Comparison of ENCODE assay signal across 11 cellular contexts in genomic region chr3:28835751-28836150, GRCh38.
DNase-seq lines count a peak whose midpoint lies in the region; ATAC-seq and TF ChIP-seq lines count a peak whose summit lies in the region.
"Had no signal": no experiment of that assay in that cellular context is flagged by ENCODE, and none has a peak within 500 bp of the region (broad histone marks: within the 10 kb centered on the region; RNA-seq: fewer than 3 reads in every experiment).

No MANE protein-coding gene starts in this region.

- no peak overlapping the region for H3K27ac ChIP-seq in breast epithelium
- H3K27ac ChIP-seq: BLaER1 treated with 17β-estradiol and CSF1 and Interleukin-3, amounts not matched to agents 10 nM and 100 nM had no signal

- H3K4me1 Mint-ChIP-seq in T-helper 2 cell treated with Interferon-gamma antibody and Interleukin-4, amounts not matched to agents 5 μg/mL and 100 μg/mL, for 36 hours (ENCODE audit: low read depth): peaks cover 8% of the 10 kb centered on the region

- DNase-seq in Ammon's horn (ENCODE audit: low spot score): peak; percentile 21
- DNase-seq in LHCN-M2 (ENCODE audit: low read depth): peak; percentile 32
- peak; percentile 42 to 53 for DNase-seq in breast epithelium (ENCODE audit: low spot score in 2 of 2)
- peak; percentile 44 for DNase-seq in midbrain (lab: John Stamatoyannopoulos, UW)
- no peak for DNase-seq in erythroblast (lab: John Stamatoyannopoulos, UW)
- DNase-seq in T-helper 2 cell treated with Interferon-gamma antibody and Interleukin-4, amounts not matched to agents 5 μg/mL and 100 μg/mL, for 36 hours (ENCODE audit: low spot score): no peak
- DNase-seq: H7, SHP77 treated with DMSO at 0.1 percent for 48 hours had no signal

- H3K27ac Mint-ChIP-seq in T-helper 2 cell treated with Interferon-gamma antibody and Interleukin-4, amounts not matched to agents 5 μg/mL and 100 μg/mL, for 36 hours: no peak overlapping the region

- ATAC-seq in GM21717 (IDR thresholded peaks at IDR 0.05; ENCODE audit: unreplicated experiment) (no peak), GM21447 (IDR thresholded peaks at IDR 0.05; ENCODE audit: unreplicated experiment) (no peak)

- intact Hi-C loops in breast epithelium (cut with DNase I; ENCODE audit: low total_unique reads): no loop called here

- H3K36me3 Mint-ChIP-seq in T-helper 2 cell treated with Interferon-gamma antibody and Interleukin-4, amounts not matched to agents 5 μg/mL and 100 μg/mL, for 36 hours (ENCODE audit: low read depth): no peaks in the 10 kb centered on the region

- H3K4me1 ChIP-seq in breast epithelium: no peaks in the 10 kb centered on the region
- H3K4me1 ChIP-seq: BLaER1 treated with 17β-estradiol and CSF1 and Interleukin-3, amounts not matched to agents 10 nM and 100 nM had no signal

- no peak for TF ChIP-seq CTCF in breast epithelium (IDR thresholded peaks at IDR 0.05)

- H3K36me3 ChIP-seq in breast epithelium: no peaks in the 10 kb centered on the region
- H3K36me3 ChIP-seq: BLaER1 treated with 17β-estradiol and CSF1 and Interleukin-3, amounts not matched to agents 10 nM and 100 nM had no signal

- peaks cover 8% of the 10 kb centered on the region for H3K9me3 Mint-ChIP-seq in T-helper 2 cell treated with Interferon-gamma antibody and Interleukin-4, amounts not matched to agents 5 μg/mL and 100 μg/mL, for 36 hours

- TF ChIP-seq POLR2A in breast epithelium (IDR thresholded peaks at IDR 0.05) (no peak), erythroblast (IDR thresholded peaks at IDR 0.05; ENCODE audit: low read length) (no peak)

- H3K27me3 Mint-ChIP-seq in T-helper 2 cell treated with Interferon-gamma antibody and Interleukin-4, amounts not matched to agents 5 μg/mL and 100 μg/mL, for 36 hours (ENCODE audit: low read depth): no peaks in the 10 kb centered on the region

- H3K9me3 ChIP-seq in breast epithelium: no peaks in the 10 kb centered on the region

- H3K27me3 ChIP-seq in breast epithelium: no peaks in the 10 kb centered on the region
- H3K27me3 ChIP-seq: BLaER1 treated with 17β-estradiol and CSF1 and Interleukin-3, amounts not matched to agents 10 nM and 100 nM had no signal

- no peak overlapping the region for H3K4me3 ChIP-seq in breast epithelium
- H3K4me3 ChIP-seq: BLaER1 treated with 17β-estradiol and CSF1 and Interleukin-3, amounts not matched to agents 10 nM and 100 nM had no signal

- H3K4me3 Mint-ChIP-seq in T-helper 2 cell treated with Interferon-gamma antibody and Interleukin-4, amounts not matched to agents 5 μg/mL and 100 μg/mL, for 36 hours: no peak overlapping the region

Comparison
In these comparisons a context has a peak if more than half of its experiments do, and no peak if none do; other contexts are left out.
1. DNase-seq: peak in Ammon's horn (single experiment), LHCN-M2 (single experiment), breast epithelium (2 of 2) and midbrain (single experiment); none in erythroblast (0 of 2) and T-helper 2 cell treated with Interferon-gamma antibody and Interleukin-4, amounts not matched to agents 5 μg/mL and 100 μg/mL, for 36 hours (single experiment).